In the genomic region with DNA sequence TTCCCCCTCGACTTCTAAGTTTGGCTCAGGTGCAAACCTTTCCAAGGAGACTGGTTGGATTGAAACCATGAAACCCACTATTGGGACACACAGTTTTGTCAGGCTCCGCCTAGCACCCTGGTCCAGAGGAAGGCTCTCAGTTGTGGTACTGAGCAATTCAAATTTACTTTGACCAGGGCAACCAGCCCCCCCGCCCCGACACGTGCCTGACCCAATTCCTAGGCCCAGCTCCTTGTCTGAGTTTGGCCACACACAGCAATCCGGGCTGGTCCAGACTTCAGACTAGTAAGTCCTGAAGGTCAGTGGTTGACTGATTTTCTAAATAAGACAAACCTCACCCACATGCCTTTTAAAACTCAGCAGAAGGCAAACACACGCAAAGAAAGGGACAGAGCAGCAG, we compare ENCODE assay signal across 22 cellular contexts.
DNase-seq lines count a peak whose midpoint lies in the region; FAIRE-seq and TF ChIP-seq lines count a peak whose summit lies in the region.
"Had no signal": no experiment of that assay in that cellular context is flagged by ENCODE, and none has a peak within 500 bp of the region (broad histone marks: within the 10 kb centered on the region; RNA-seq: fewer than 3 reads in every experiment).

No MANE protein-coding gene starts in this region.

- H3K79me2 ChIP-seq in astrocyte (ENCODE audit: insufficient read depth, low read length) (no peaks in the 10 kb centered on the region), osteoblast (ENCODE audit: insufficient read depth, low read length) (no peaks in the 10 kb centered on the region), mesendoderm (ENCODE audit: control insufficient read depth, insufficient read depth, low read length) (no peaks in the 10 kb centered on the region)

- H3K4me3 ChIP-seq in astrocyte (ENCODE audit: insufficient read depth, low read depth, low read length): no peak overlapping the region
- H3K4me3 ChIP-seq in osteoblast (ENCODE audit: insufficient read depth, low read length): no peak overlapping the region
- H3K4me3 ChIP-seq in mesendoderm (ENCODE audit: low read length): no peak overlapping the region
- H3K4me3 ChIP-seq: BLaER1 had no signal

- peaks cover 10% of the 10 kb centered on the region for H3K27me3 Mint-ChIP-seq in astrocyte (ENCODE audit: low read depth, unreplicated experiment)
- peaks cover 7% of the 10 kb centered on the region for H3K27me3 Mint-ChIP-seq in nephron progenitor cell (ENCODE audit: low read depth, poor library complexity)
- H3K27me3 Mint-ChIP-seq in immature natural killer cell (ENCODE audit: low read depth in 3 of 3): peaks cover 0 to 2% (median 0%) of the 10 kb centered on the region in 3 donors

- TF ChIP-seq CTCF in astrocyte (IDR thresholded peaks at IDR 0.05; ENCODE audit: insufficient read depth, low read depth, low read length) (no peak), nephron progenitor cell (IDR thresholded peaks at IDR 0.05) (no peak), osteoblast (IDR thresholded peaks at IDR 0.05; ENCODE audit: extremely low read depth, low read depth, low read length) (no peak)

- H4K8ac ChIP-seq in mesendoderm (ENCODE audit: low read depth, low read length): no peak overlapping the region

- no peaks in the 10 kb centered on the region for H3K9me3 Mint-ChIP-seq in astrocyte (ENCODE audit: unreplicated experiment)
- no peaks in the 10 kb centered on the region for H3K9me3 Mint-ChIP-seq in nephron progenitor cell
- peaks cover 0 to 2% (median 0%) of the 10 kb centered on the region in 6 donors for H3K9me3 Mint-ChIP-seq in immature natural killer cell
- H3K9me3 Mint-ChIP-seq: CD8-positive, alpha-beta T cell; H9 had no signal

- H3K4me1 ChIP-seq in astrocyte (ENCODE audit: insufficient read depth, low read length) (peaks cover 23% of the 10 kb centered on the region), osteoblast (ENCODE audit: insufficient read depth, low read length) (peaks cover 16% of the 10 kb centered on the region), mesendoderm (ENCODE audit: control insufficient read depth, low read depth, low read length) (no peaks in the 10 kb centered on the region)
- H3K4me1 ChIP-seq: BLaER1, Caco-2 had no signal

- peak overlapping the region; percentile 49 for H3K4me2 ChIP-seq in astrocyte (ENCODE audit: low read length)
- peak overlapping the region; percentile 43 for H3K4me2 ChIP-seq in osteoblast (ENCODE audit: insufficient read depth, low read length)
- H3K4me2 ChIP-seq in mesendoderm (ENCODE audit: low read length): no peak overlapping the region
- H3K4me2 ChIP-seq: BLaER1 had no signal

- no peak overlapping the region for H2BK120ac ChIP-seq in mesendoderm (ENCODE audit: low read depth, low read length)

- H3K9me3 ChIP-seq in astrocyte (ENCODE audit: insufficient read depth, low read depth, low read length): no peaks in the 10 kb centered on the region
- no peaks in the 10 kb centered on the region for H3K9me3 ChIP-seq in osteoblast (ENCODE audit: low read depth, low read length)
- H3K9me3 ChIP-seq: BLaER1, Caco-2 had no signal

- peak; percentile 28 for DNase-seq in NCI-H146 (lab: John Stamatoyannopoulos, UW)
- DNase-seq in NCI-H146 treated with DMSO at 0.1 percent for 48 hours (lab: John Stamatoyannopoulos, UW; ENCODE audit: unreplicated experiment): no peak
- no peak for DNase-seq in astrocyte (ENCODE audit: low read depth)
- no peak for DNase-seq in nephron progenitor cell
- no peak for DNase-seq in osteoblast (ENCODE audit: insufficient read length, low spot score, missing footprints)
- DNase-seq in NCI-H1694 (lab: John Stamatoyannopoulos, UW): no peak
- no peak for DNase-seq in mesendoderm
- DNase-seq in immature natural killer cell: no peak
- DNase-seq: Caco-2; CD4-positive, CD25-positive, alpha-beta regulatory T cell; CD8-positive, alpha-beta T cell; DMS153; DND-41; H9 had no signal

- no peaks in the 10 kb centered on the region for H3K36me3 ChIP-seq in astrocyte (ENCODE audit: insufficient read depth, low read length)
- no peaks in the 10 kb centered on the region for H3K36me3 ChIP-seq in osteoblast (ENCODE audit: insufficient read depth, low read length)
- no peaks in the 10 kb centered on the region for H3K36me3 ChIP-seq in mesendoderm (ENCODE audit: control insufficient read depth, insufficient read depth, low read length)
- H3K36me3 ChIP-seq: BLaER1 had no signal

- peaks cover 4% of the 10 kb centered on the region for H3K4me1 Mint-ChIP-seq in astrocyte (ENCODE audit: low read depth, unreplicated experiment)
- peaks cover 13% of the 10 kb centered on the region for H3K4me1 Mint-ChIP-seq in nephron progenitor cell
- no peaks in the 10 kb centered on the region for H3K4me1 Mint-ChIP-seq in immature natural killer cell
- H3K4me1 Mint-ChIP-seq: B cell had no signal

- no peaks in the 10 kb centered on the region for H4K20me1 ChIP-seq in astrocyte (ENCODE audit: insufficient read depth, low read length)
- H4K20me1 ChIP-seq in osteoblast (ENCODE audit: insufficient read depth, low read length): no peaks in the 10 kb centered on the region
- H4K20me1 ChIP-seq: BLaER1 had no signal

- H3K27ac ChIP-seq in astrocyte (ENCODE audit: low read depth, low read length): peak overlapping the region; percentile 61
- H3K27ac ChIP-seq in osteoblast (ENCODE audit: low read depth, low read length): peak overlapping the region; percentile 85
- no peak overlapping the region for H3K27ac ChIP-seq in mesendoderm (ENCODE audit: low read depth, low read length)
- H3K27ac ChIP-seq: 22Rv1, BLaER1, C4-2B had no signal

- no CpG with 5 or more reads among the region's 7 CpGs for WGBS in mesendoderm (ENCODE audit: extremely low coverage, insufficient coverage, low lambda C conversion rate)

- H2BK5ac ChIP-seq in mesendoderm (ENCODE audit: low read length): no peak overlapping the region

- H3K36me3 Mint-ChIP-seq in astrocyte (ENCODE audit: low read depth, unreplicated experiment): no peaks in the 10 kb centered on the region
- H3K36me3 Mint-ChIP-seq in nephron progenitor cell (ENCODE audit: low read depth): no peaks in the 10 kb centered on the region
- no peaks in the 10 kb centered on the region for H3K36me3 Mint-ChIP-seq in immature natural killer cell
- H3K36me3 Mint-ChIP-seq: CD4-positive, CD25-positive, alpha-beta regulatory T cell; CD8-positive, alpha-beta T cell had no signal

- H2AFZ ChIP-seq in astrocyte (ENCODE audit: low read depth, low read length) (peak overlapping the region; percentile 23), osteoblast (ENCODE audit: low read length) (peak overlapping the region; percentile 79)

- no peak overlapping the region for H3K27ac Mint-ChIP-seq in astrocyte (ENCODE audit: unreplicated experiment)
- peak overlapping the region; percentile 50 for H3K27ac Mint-ChIP-seq in nephron progenitor cell
- no peak overlapping the region for H3K27ac Mint-ChIP-seq in immature natural killer cell
- H3K27ac Mint-ChIP-seq: B cell; CD4-positive, CD25-positive, alpha-beta regulatory T cell; CD8-positive, alpha-beta T cell had no signal

- H3K4ac ChIP-seq in mesendoderm (ENCODE audit: low read depth, low read length): no peak overlapping the region

- H3K18ac ChIP-seq in mesendoderm (ENCODE audit: low read length): no peak overlapping the region

- no peak overlapping the region for H3K23ac ChIP-seq in mesendoderm (ENCODE audit: low read length)

- H3K27me3 ChIP-seq in astrocyte (ENCODE audit: insufficient read depth, low read length) (no peaks in the 10 kb centered on the region), osteoblast (ENCODE audit: insufficient read depth, low read length) (no peaks in the 10 kb centered on the region), mesendoderm (ENCODE audit: insufficient read depth, low read length, poor library complexity) (no peaks in the 10 kb centered on the region)
- H3K27me3 ChIP-seq: BLaER1 had no signal

- H3K79me1 ChIP-seq in mesendoderm (ENCODE audit: low read length): no peaks in the 10 kb centered on the region

- no peak overlapping the region for H2AK5ac ChIP-seq in mesendoderm (ENCODE audit: low read length)

- H3K4me3 Mint-ChIP-seq in astrocyte (ENCODE audit: unreplicated experiment) (no peak overlapping the region), nephron progenitor cell (no peak overlapping the region), immature natural killer cell (no peak overlapping the region)
- H3K4me3 Mint-ChIP-seq: B cell; CD4-positive, CD25-positive, alpha-beta regulatory T cell; CD8-positive, alpha-beta T cell; H9 had no signal

- H4K5ac ChIP-seq in mesendoderm (ENCODE audit: low read length): no peak overlapping the region

- no peak for FAIRE-seq in astrocyte (lab: Jason Lieb, UNC)
- FAIRE-seq: A204.1, G401.6, GM12892, H1 had no signal

- no peak overlapping the region for H2BK15ac ChIP-seq in mesendoderm (replicated peaks; ENCODE audit: low read depth)

- peak overlapping the region; percentile 48 for H3K9ac ChIP-seq in astrocyte (ENCODE audit: low read length)
- H3K9ac ChIP-seq in mesendoderm (ENCODE audit: low read length): no peak overlapping the region
- H3K9ac ChIP-seq: BLaER1 had no signal

- no peak overlapping the region for H3K56ac ChIP-seq in mesendoderm (ENCODE audit: low read length)
